Comparison of ENCODE assay signal across 8 cellular contexts in the genomic region with DNA sequence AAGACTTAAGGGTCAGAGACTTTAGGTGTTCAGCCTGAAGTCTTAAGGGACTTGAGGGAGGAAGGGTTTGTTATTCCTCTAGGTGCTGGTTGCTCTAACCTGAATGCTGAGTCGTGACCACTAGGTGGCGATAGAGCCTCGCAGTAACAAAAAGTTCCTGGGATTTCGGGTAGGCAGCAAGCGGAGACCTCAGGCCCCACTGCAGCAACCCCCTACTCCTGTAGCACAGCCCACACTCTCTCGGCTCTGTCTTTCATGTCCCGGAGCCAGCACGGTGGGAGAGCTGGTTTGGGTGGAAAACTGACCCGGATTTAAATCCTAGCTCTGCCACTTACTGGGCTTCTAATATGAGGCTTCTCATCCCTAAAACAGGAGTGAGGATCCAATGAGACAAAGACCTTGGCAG.
DNase-seq lines count a peak whose midpoint lies in the region; ATAC-seq, FAIRE-seq and TF ChIP-seq lines count a peak whose summit lies in the region.

No MANE protein-coding gene starts in this region.

- no peak overlapping the region for H2AFZ ChIP-seq in OCI-LY1 (ENCODE audit: low read length)

- TF ChIP-seq RAD21 in A549 (conservative IDR thresholded peaks at IDR 0.05 in 1 of 2, IDR thresholded peaks at IDR 0.05 in 1 of 2): peak; percentile 89 to 93

- no peaks in the 10 kb centered on the region for H3K4me1 ChIP-seq in A549
- no peaks in the 10 kb centered on the region for H3K4me1 ChIP-seq in OCI-LY1 (ENCODE audit: insufficient read depth, low read length, severe bottlenecking)

- POLR2A ChIA-PET in A549 (lab: Yijun Ruan, JAX): no interaction called here

- TF ChIP-seq POLR2A in A549 (IDR thresholded peaks at IDR 0.05; ENCODE audit: low read length): no peak

- H3K79me2 ChIP-seq in OCI-LY1 (ENCODE audit: insufficient read depth, low read length): no peaks in the 10 kb centered on the region

- H3K4me2 ChIP-seq in A549 (no peak overlapping the region), OCI-LY1 (ENCODE audit: low read length) (no peak overlapping the region)

- no peak overlapping the region for H3K27ac Mint-ChIP-seq in nephron progenitor cell
- no peak overlapping the region for H3K27ac Mint-ChIP-seq in stimulated activated naive CD8-positive, alpha-beta T cell treated with anti-CD3 and anti-CD28 coated beads, Interleukin-15, amount 100 ng/mL, for 72 hours

- DNase-seq in A549 (ENCODE audit: low read depth in 1 of 2, low spot score in 1 of 2) (peak; percentile 69 to 71), HPDE6-E6E7 (ENCODE audit: extremely low spot score) (peak; percentile 49), fibroblast of mammary gland (ENCODE audit: low read depth) (peak; percentile 73), nephron progenitor cell (peak; percentile 90)
- DNase-seq in activated T-cell treated with anti-CD3 and anti-CD28 coated beads, Interleukin-2, amount 50 U/mL, for 4 hours: peak; percentile 55
- peak; percentile 45 to 49 for DNase-seq in stimulated activated naive CD8-positive, alpha-beta T cell treated with anti-CD3 and anti-CD28 coated beads, Interleukin-15, amount 100 ng/mL, for 72 hours

- H3K9me3 ChIP-seq in A549 (no peaks in the 10 kb centered on the region), OCI-LY1 (ENCODE audit: low read length) (no peaks in the 10 kb centered on the region)

- H3F3A ChIP-seq in OCI-LY1 (ENCODE audit: insufficient read depth, low read length): no peaks in the 10 kb centered on the region

- no peak overlapping the region for H3K4me3 Mint-ChIP-seq in activated T-cell treated with anti-CD3 and anti-CD28 coated beads, Interleukin-2, amount 50 U/mL, for 4 hours
- no peak overlapping the region for H3K4me3 Mint-ChIP-seq in nephron progenitor cell
- H3K4me3 Mint-ChIP-seq in stimulated activated naive CD8-positive, alpha-beta T cell treated with anti-CD3 and anti-CD28 coated beads, Interleukin-15, amount 100 ng/mL, for 72 hours: no peak overlapping the region

- TF ChIP-seq CTCF in A549 (IDR thresholded peaks at IDR 0.05): peak; percentile 91
- TF ChIP-seq CTCF in OCI-LY1 (IDR thresholded peaks at IDR 0.05; ENCODE audit: low read length): peak; percentile 87
- peak; percentile 95 for TF ChIP-seq CTCF in fibroblast of mammary gland (conservative IDR thresholded peaks at IDR 0.05; ENCODE audit: control insufficient read depth, insufficient read depth, low read depth, low read length)
- TF ChIP-seq CTCF in nephron progenitor cell (IDR thresholded peaks at IDR 0.05): peak; percentile 87

- H3K9me2 ChIP-seq in OCI-LY1 (ENCODE audit: low read depth, low read length): no peaks in the 10 kb centered on the region

- H3K27me3 ChIP-seq in OCI-LY1 (ENCODE audit: insufficient read depth, low read length): no peaks in the 10 kb centered on the region

- no peaks in the 10 kb centered on the region for H3K9me3 Mint-ChIP-seq in activated T-cell treated with anti-CD3 and anti-CD28 coated beads, Interleukin-2, amount 50 U/mL, for 4 hours
- H3K9me3 Mint-ChIP-seq in nephron progenitor cell: no peaks in the 10 kb centered on the region
- H3K9me3 Mint-ChIP-seq in stimulated activated naive CD8-positive, alpha-beta T cell treated with anti-CD3 and anti-CD28 coated beads, Interleukin-15, amount 100 ng/mL, for 72 hours: no peaks in the 10 kb centered on the region

- H3K36me3 Mint-ChIP-seq in activated T-cell treated with anti-CD3 and anti-CD28 coated beads, Interleukin-2, amount 50 U/mL, for 4 hours (ENCODE audit: insufficient read depth): no peaks in the 10 kb centered on the region
- H3K36me3 Mint-ChIP-seq in nephron progenitor cell (ENCODE audit: low read depth): no peaks in the 10 kb centered on the region

- no peak for TF ChIP-seq EP300 in A549 (IDR thresholded peaks at IDR 0.05)

- H3K36me3 ChIP-seq in OCI-LY1 (ENCODE audit: insufficient read depth, low read length): no peaks in the 10 kb centered on the region

- H3K4me1 Mint-ChIP-seq in activated T-cell treated with anti-CD3 and anti-CD28 coated beads, Interleukin-2, amount 50 U/mL, for 4 hours (ENCODE audit: low read depth): peaks cover 5% of the 10 kb centered on the region
- peaks cover 47% of the 10 kb centered on the region for H3K4me1 Mint-ChIP-seq in nephron progenitor cell
- peaks cover 30% of the 10 kb centered on the region for H3K4me1 Mint-ChIP-seq in stimulated activated naive CD8-positive, alpha-beta T cell treated with anti-CD3 and anti-CD28 coated beads, Interleukin-15, amount 100 ng/mL, for 72 hours

- H3K4me3 ChIP-seq in A549 (no peak overlapping the region), OCI-LY1 (ENCODE audit: low read depth, low read length, poor library complexity, severe bottlenecking) (no peak overlapping the region), fibroblast of mammary gland (ENCODE audit: control insufficient read depth, low read depth, low read length) (no peak overlapping the region)

- H4K20me1 ChIP-seq in OCI-LY1 (ENCODE audit: insufficient read depth, low read length): no peaks in the 10 kb centered on the region

- ATAC-seq in A549 (peak; percentile 77 to 91; a peak in 5 of 6 replicates), GM18498 (IDR thresholded peaks at IDR 0.05; ENCODE audit: unreplicated experiment) (peak; percentile 60)
- peak; percentile 44 to 53 for ATAC-seq in activated T-cell treated with anti-CD3 and anti-CD28 coated beads, Interleukin-2, amount 50 U/mL, for 4 hours
- peak; percentile 42 for ATAC-seq in stimulated activated naive CD8-positive, alpha-beta T cell treated with anti-CD3 and anti-CD28 coated beads, Interleukin-15, amount 100 ng/mL, for 72 hours

- 10% methylated on average over 9 of the region's 9 CpGs for WGBS in A549 (ENCODE audit: missing lambda C conversion rate)

- FAIRE-seq in A549 (lab: Jason Lieb, UNC): peak; percentile 80

- CTCF ChIA-PET in A549 (lab: Yijun Ruan, JAX): interaction anchor here (0.6 to 3.2 kb wide), 33 partner anchors 9 to 1292 kb away, joined by 3 to 19 read pairs (median 4); partner anchors contain the start of gene SPDL1

- no peak overlapping the region for H3K9ac ChIP-seq in OCI-LY1 (ENCODE audit: low read length)

- H3K27ac ChIP-seq in A549: no peak overlapping the region
- no peak overlapping the region for H3K27ac ChIP-seq in OCI-LY1 (ENCODE audit: low read depth, low read length, poor library complexity, severe bottlenecking)

- peaks cover 1% of the 10 kb centered on the region for H3K27me3 Mint-ChIP-seq in activated T-cell treated with anti-CD3 and anti-CD28 coated beads, Interleukin-2, amount 50 U/mL, for 4 hours (ENCODE audit: low read depth)
- H3K27me3 Mint-ChIP-seq in nephron progenitor cell (ENCODE audit: low read depth, poor library complexity): peaks cover 3% of the 10 kb centered on the region
- H3K27me3 Mint-ChIP-seq in stimulated activated naive CD8-positive, alpha-beta T cell treated with anti-CD3 and anti-CD28 coated beads, Interleukin-15, amount 100 ng/mL, for 72 hours: no peaks in the 10 kb centered on the region

TF ChIP-seq in A549, 52 proteins besides CTCF, POLR2A, EP300 and RAD21:
- TF ChIP-seq ZC3H11A (IDR thresholded peaks at IDR 0.05): no peak
- TF ChIP-seq JUN (IDR thresholded peaks at IDR 0.05): no peak
- peak; percentile 73 for TF ChIP-seq SMC3 (IDR thresholded peaks at IDR 0.05)
